Comparison of ENCODE assay signal across 19 cellular contexts in genomic region chr2:72806280-72806955, GRCh38.
DNase-seq lines count a peak whose midpoint lies in the region; ATAC-seq, FAIRE-seq and TF ChIP-seq lines count a peak whose summit lies in the region.
"Had no signal": no experiment of that assay in that cellular context is flagged by ENCODE, and none has a peak within 500 bp of the region (broad histone marks: within the 10 kb centered on the region; RNA-seq: fewer than 3 reads in every experiment).

No MANE protein-coding gene starts in this region.

- FAIRE-seq in H54 (lab: Jason Lieb, UNC) = peak; percentile 36
- FAIRE-seq: A204.1, D721Med, GM12892, GM19239 had no signal

- ATAC-seq in HG03280 (IDR thresholded peaks at IDR 0.05; ENCODE audit: unreplicated experiment) (no peak), HG03439 (IDR thresholded peaks at IDR 0.05; ENCODE audit: unreplicated experiment) (no peak)
- ATAC-seq: CD8-positive, alpha-beta T cell had no signal

- no peak for TF ChIP-seq POLR2A in H54 (IDR thresholded peaks at IDR 0.05; ENCODE audit: low read depth, low read length)

- peak; percentile 13 for DNase-seq in EL
- no peak for DNase-seq in H54 (ENCODE audit: insufficient read length, low spot score)
- DNase-seq in activated CD4-positive, alpha-beta T cell treated with anti-CD3 and anti-CD28 coated beads for 1 hour = no peak
- no peak for DNase-seq in activated effector memory CD4-positive, alpha-beta T cell treated with anti-CD3 and anti-CD28 coated beads, Interleukin-2, amount 50 U/mL, for 16 hours
- DNase-seq: BE2C; CD8-positive, alpha-beta T cell; COR-L47; DND-41; GOT3; KG1 had no signal

- peak overlapping the region; percentile 5 for H3K27ac ChIP-seq in angular gyrus (ENCODE audit: low read depth, low read length)
- H3K27ac ChIP-seq: C4-2B, HL-60 had no signal
